ENCODE assay signal across 13 cellular contexts in genomic region chr1:53390261-53390660, GRCh38.
DNase-seq lines count a peak whose midpoint lies in the region; ATAC-seq and TF ChIP-seq lines count a peak whose summit lies in the region.
"Had no signal": no experiment of that assay in that cellular context is flagged by ENCODE, and none has a peak within 500 bp of the region (broad histone marks: within the 10 kb centered on the region; RNA-seq: fewer than 3 reads in every experiment).

No MANE protein-coding gene starts in this region.

- 65% methylated on average over 5 of the region's 5 CpGs for WGBS in mesenchymal stem cell
- 42 to 65% (median 53%) methylated on average over 5 of the region's 5 CpGs for WGBS in stomach, 5 donors

- no peak overlapping the region for H3K4me3 ChIP-seq in ACC112 (ENCODE audit: low read depth, low read length)
- H3K4me3 ChIP-seq in MM.1S (ENCODE audit: low read length): no peak overlapping the region
- no peak overlapping the region for H3K4me3 ChIP-seq in mesenchymal stem cell (ENCODE audit: insufficient read depth in 1 of 2, low read depth in 1 of 2, low read length in 2 of 2)
- H3K4me3 ChIP-seq in uterus: no peak overlapping the region
- no peak overlapping the region for H3K4me3 ChIP-seq in stomach

- H3K4me3 Mint-ChIP-seq in activated T-helper 17 cell treated with anti-CD3 and anti-CD28 coated beads, Interleukin-2, amount 50 U/mL, for 72 hours: no peak overlapping the region
- H3K4me3 Mint-ChIP-seq: neural crest cell, T-cell had no signal

- H2BK120ac ChIP-seq in mesenchymal stem cell (ENCODE audit: low read depth, low read length): no peak overlapping the region

- no peak overlapping the region for H4K91ac ChIP-seq in mesenchymal stem cell (ENCODE audit: low read length)

- H3K36me3 ChIP-seq in ACC112 (ENCODE audit: insufficient read depth, low read length) (no peaks in the 10 kb centered on the region), MM.1S (replicated peaks; ENCODE audit: insufficient read depth, low read length) (no peaks in the 10 kb centered on the region), mesenchymal stem cell (ENCODE audit: control insufficient read depth in 1 of 2, insufficient read depth in 2 of 2, low read depth in 1 of 2, low read length in 2 of 2) (no peaks in the 10 kb centered on the region), uterus (no peaks in the 10 kb centered on the region), stomach (no peaks in the 10 kb centered on the region)

- TF ChIP-seq POLR2A in uterus (IDR thresholded peaks at IDR 0.05): no peak
- TF ChIP-seq POLR2A in stomach (IDR thresholded peaks at IDR 0.05): no peak

- H3K27ac Mint-ChIP-seq in activated T-helper 17 cell treated with anti-CD3 and anti-CD28 coated beads, Interleukin-2, amount 50 U/mL, for 72 hours: peak overlapping the region; percentile 32
- H3K27ac Mint-ChIP-seq: T-cell had no signal

- H3K4me2 ChIP-seq in MM.1S (ENCODE audit: low read depth, low read length) (peak overlapping the region; percentile 16; the same call in 1 of the 2 replicates), mesenchymal stem cell (ENCODE audit: low read length, poor library complexity, severe bottlenecking) (no peak overlapping the region)

- H2BK12ac ChIP-seq in mesenchymal stem cell (ENCODE audit: low read length in 2 of 2): no peak overlapping the region

- H3K36me3 Mint-ChIP-seq in activated T-helper 17 cell treated with anti-CD3 and anti-CD28 coated beads, Interleukin-2, amount 50 U/mL, for 72 hours (ENCODE audit: low read depth): no peaks in the 10 kb centered on the region
- H3K36me3 Mint-ChIP-seq: T-cell had no signal

- H2AK5ac ChIP-seq in mesenchymal stem cell (ENCODE audit: low read length, severe bottlenecking): no peak overlapping the region

- H3K14ac ChIP-seq in mesenchymal stem cell (ENCODE audit: low read length in 2 of 2): no peak overlapping the region

- H3K4me1 Mint-ChIP-seq in activated T-helper 17 cell treated with anti-CD3 and anti-CD28 coated beads, Interleukin-2, amount 50 U/mL, for 72 hours: no peaks in the 10 kb centered on the region

- H4K20me1 ChIP-seq in MM.1S (ENCODE audit: insufficient read depth, low read length): no peaks in the 10 kb centered on the region

- no peak for DNase-seq in MM.1S
- DNase-seq in mesenchymal stem cell: no peak
- DNase-seq in NCI-H510A treated with DMSO at 0.1 percent for 48 hours (lab: John Stamatoyannopoulos, UW): no peak
- DNase-seq in uterus: no peak
- no peak for DNase-seq in stomach
- DNase-seq: amniotic stem cell; effector CD8-positive, alpha-beta T cell; stimulated activated CD4-positive, alpha-beta T cell treated with anti-CD3 and anti-CD28 coated beads, Interleukin-2, amount 100 ng/mL, for 48 hours; T-cell had no signal

- H3K4me1 ChIP-seq in ACC112 (ENCODE audit: control insufficient read depth, insufficient read depth, low read length, unreplicated experiment): peaks cover 8% of the 10 kb centered on the region
- peaks cover 13% of the 10 kb centered on the region for H3K4me1 ChIP-seq in MM.1S (ENCODE audit: low read length)
- peaks cover 6% of the 10 kb centered on the region for H3K4me1 ChIP-seq in mesenchymal stem cell (ENCODE audit: control insufficient read depth, insufficient read depth, low read depth, low read length)
- H3K4me1 ChIP-seq in uterus: no peaks in the 10 kb centered on the region
- H3K4me1 ChIP-seq in stomach: peaks cover 0 to 6% (median 0%) of the 10 kb centered on the region in 4 donors

- H3K9me3 Mint-ChIP-seq in activated T-helper 17 cell treated with anti-CD3 and anti-CD28 coated beads, Interleukin-2, amount 50 U/mL, for 72 hours: no peaks in the 10 kb centered on the region

- H3K27me3 ChIP-seq in ACC112 (ENCODE audit: insufficient read depth, low read length): peaks cover 9% of the 10 kb centered on the region; the same call in 1 of the 2 replicates
- no peaks in the 10 kb centered on the region for H3K27me3 ChIP-seq in MM.1S (replicated peaks; ENCODE audit: insufficient read depth, low read length)
- H3K27me3 ChIP-seq in mesenchymal stem cell (ENCODE audit: control insufficient read depth in 1 of 2, insufficient read depth in 1 of 2, low read length in 2 of 2): peaks cover 0 to 18% of the 10 kb centered on the region in 2 experiments
- no peaks in the 10 kb centered on the region for H3K27me3 ChIP-seq in uterus
- H3K27me3 ChIP-seq in stomach: peaks cover 0 to 6% (median 0%) of the 10 kb centered on the region in 3 donors

- H3K79me1 ChIP-seq in mesenchymal stem cell (replicated peaks; ENCODE audit: low read length, poor library complexity, severe bottlenecking): no peaks in the 10 kb centered on the region

- H2BK5ac ChIP-seq in mesenchymal stem cell (ENCODE audit: low read depth, low read length, poor library complexity, severe bottlenecking): no peak overlapping the region

- intact Hi-C loops in uterus (cut with DNase I; ENCODE audit: low total_unique reads) (no loop called here), stomach (cut with DNase I; ENCODE audit: low total_unique reads) (loop anchor here (5.0 kb wide), 1 partner anchor 113 kb away; no protein-coding TSS in a partner anchor)

- H3K27ac ChIP-seq in ACC112 (ENCODE audit: low read depth, low read length) (no peak overlapping the region), MM.1S (ENCODE audit: low read length) (no peak overlapping the region), mesenchymal stem cell (ENCODE audit: low read length, poor library complexity, severe bottlenecking) (no peak overlapping the region), uterus (no peak overlapping the region), stomach (no peak overlapping the region)

- no peak overlapping the region for H3K23ac ChIP-seq in mesenchymal stem cell (ENCODE audit: low read length in 2 of 2)

- peaks cover 4% of the 10 kb centered on the region for H3K27me3 Mint-ChIP-seq in activated T-helper 17 cell treated with anti-CD3 and anti-CD28 coated beads, Interleukin-2, amount 50 U/mL, for 72 hours

- no peaks in the 10 kb centered on the region for H3K79me2 ChIP-seq in ACC112 (ENCODE audit: control insufficient read depth, insufficient read depth, low read length, unreplicated experiment)
- no peaks in the 10 kb centered on the region for H3K79me2 ChIP-seq in MM.1S (ENCODE audit: low read length)

- H2AFZ ChIP-seq in ACC112 (ENCODE audit: low read length, unreplicated experiment) (peak overlapping the region; percentile 5), MM.1S (ENCODE audit: low read length) (peak overlapping the region; percentile 54), mesenchymal stem cell (ENCODE audit: low read depth, low read length) (no peak overlapping the region)

- no peak for TF ChIP-seq CTCF in MM.1S (IDR thresholded peaks at IDR 0.05; ENCODE audit: low read length)
- TF ChIP-seq CTCF in uterus (IDR thresholded peaks at IDR 0.05): no peak
- TF ChIP-seq CTCF in stomach (IDR thresholded peaks at IDR 0.05): no peak

- no peaks in the 10 kb centered on the region for H3K9me3 ChIP-seq in MM.1S (replicated peaks; ENCODE audit: insufficient read depth, low read length)
- no peaks in the 10 kb centered on the region for H3K9me3 ChIP-seq in mesenchymal stem cell (ENCODE audit: control insufficient read depth, low read length)
- no peaks in the 10 kb centered on the region for H3K9me3 ChIP-seq in uterus
- peaks cover 0 to 5% (median 0%) of the 10 kb centered on the region in 4 donors for H3K9me3 ChIP-seq in stomach

- TF ChIP-seq EP300 in stomach (IDR thresholded peaks at IDR 0.05): no peak

- no peaks in the 10 kb centered on the region for H3F3A ChIP-seq in MM.1S (ENCODE audit: insufficient read depth, low read length)

- H3K9ac ChIP-seq in MM.1S (ENCODE audit: low read length): no peak overlapping the region
- H3K9ac ChIP-seq in mesenchymal stem cell (ENCODE audit: low read length): peak overlapping the region; percentile 16

- H2BK15ac ChIP-seq in mesenchymal stem cell (ENCODE audit: low read depth, poor library complexity, severe bottlenecking): no peak overlapping the region

- H3K18ac ChIP-seq in mesenchymal stem cell (ENCODE audit: low read depth in 1 of 2, low read length in 2 of 2): no peak overlapping the region

- H3K9me2 ChIP-seq in MM.1S (replicated peaks; ENCODE audit: insufficient read depth, low read length): no peaks in the 10 kb centered on the region

- no peak overlapping the region for H4K8ac ChIP-seq in mesenchymal stem cell (ENCODE audit: low read length)

- ATAC-seq in activated T-helper 17 cell treated with anti-CD3 and anti-CD28 coated beads, Interleukin-2, amount 50 U/mL, for 72 hours (replicated peaks): no peak
- ATAC-seq in HG03520 (IDR thresholded peaks at IDR 0.05; ENCODE audit: unreplicated experiment): no peak
- ATAC-seq: T-cell had no signal

- H3K4ac ChIP-seq in mesenchymal stem cell (ENCODE audit: low read depth in 1 of 2, low read length in 2 of 2): no peak overlapping the region
